ENCODE assay signal across 13 cellular contexts in the genomic region with DNA sequence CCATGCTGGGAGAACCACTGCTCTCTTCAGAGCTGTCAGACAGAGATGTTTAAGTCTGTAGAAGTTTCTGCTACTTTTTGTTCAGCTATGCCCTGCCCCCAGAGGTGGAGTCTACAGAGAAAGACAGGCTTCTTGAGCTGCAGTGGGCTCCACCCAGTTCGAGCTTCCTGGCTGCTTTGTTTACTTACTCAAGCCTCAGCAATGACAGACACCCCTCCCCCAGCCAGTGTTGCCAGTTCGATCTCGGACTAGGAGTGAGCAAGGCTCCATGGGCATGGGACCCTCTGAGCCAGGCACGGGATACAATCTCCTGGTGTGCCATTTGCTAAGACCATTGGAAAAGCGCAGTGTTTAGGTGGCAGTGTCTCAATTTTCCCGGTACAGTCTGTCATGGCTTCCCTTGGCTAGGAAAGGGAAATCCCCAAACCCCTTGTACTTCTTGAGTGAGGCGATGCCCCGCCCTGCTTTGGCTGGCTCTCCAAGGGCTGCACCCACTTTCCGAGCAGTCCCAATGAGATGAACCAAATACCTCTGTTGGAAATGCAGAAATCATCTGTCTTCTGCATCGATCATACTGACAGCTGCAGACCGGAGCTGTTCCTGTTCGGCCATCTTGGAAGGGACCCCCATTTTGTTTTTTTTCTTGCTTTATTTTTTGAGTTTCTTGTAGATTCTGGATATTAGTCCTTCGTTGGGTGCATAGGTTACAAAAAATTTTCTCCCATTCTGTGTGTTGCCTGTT. TPM values are rescaled to one million over a fixed set of nuclear protein-coding genes. Genes with fewer than 3 reads are reported as not detected.
"Had no signal": no experiment of that assay in that cellular context is flagged by ENCODE, and none has a peak within 500 bp of the region (broad histone marks: within the 10 kb centered on the region; RNA-seq: fewer than 3 reads in every experiment).

No MANE protein-coding gene starts in this region.

RNA-seq across cellular contexts. Expression of a gene that starts 47.2 kb away (rescaled TPM):
- total RNA-seq: natural killer cell, omental fat pad, osteocyte, pancreas, posterior vena cava, pulmonary artery endothelial cell, right atrium auricular region, sciatic nerve, smooth muscle cell, spleen, suprapubic skin, transverse colon, upper lobe of right lung had no signal
- polyA plus RNA-seq: pancreas, smooth muscle cell, spleen had no signal
